8 cellular contexts compared by ENCODE assay signal in genomic region chr19:49818691-49819331, GRCh38. TPM values are rescaled to one million over a fixed set of nuclear protein-coding genes. Genes with fewer than 3 reads are reported as not detected.
A peak's percentile ranks its signal among the peaks of the same experiment; 100 is the strongest.
DNase-seq lines count a peak whose midpoint lies in the region; ATAC-seq and TF ChIP-seq lines count a peak whose summit lies in the region.

No MANE protein-coding gene starts in this region.

- H3K36me3 Mint-ChIP-seq in MCF 10A (ENCODE audit: insufficient read depth, unreplicated experiment): peaks cover 33% of the 10 kb centered on the region

- no peaks in the 10 kb centered on the region for H3K27me3 Mint-ChIP-seq in MCF 10A (ENCODE audit: insufficient read depth, unreplicated experiment)

- peak overlapping the region; percentile 92 for H3K4me3 ChIP-seq in AG04449 (ENCODE audit: low read depth, low read length)
- peak overlapping the region; percentile 77 for H3K4me3 ChIP-seq in HUES6 (ENCODE audit: low read depth, low read length)
- H3K4me3 ChIP-seq in mucosa of descending colon: peak overlapping the region; percentile 35

- no peaks in the 10 kb centered on the region for H3K27me3 ChIP-seq in HUES6 (ENCODE audit: control insufficient read depth, insufficient read depth, low read length)

- no peaks in the 10 kb centered on the region for H3K9me3 Mint-ChIP-seq in MCF 10A (ENCODE audit: unreplicated experiment)

- peak; percentile 3 for ATAC-seq in mucosa of descending colon
- no peak for ATAC-seq in HG03521 (IDR thresholded peaks at IDR 0.05; ENCODE audit: unreplicated experiment)

- peaks cover 16% of the 10 kb centered on the region for H3K4me1 Mint-ChIP-seq in MCF 10A (ENCODE audit: insufficient read depth, unreplicated experiment)

- TF ChIP-seq CTCF in AG04449 (IDR thresholded peaks at IDR 0.05; ENCODE audit: insufficient read depth, low read length, missing control alignments) (no peak), MCF 10A (IDR thresholded peaks at IDR 0.05; ENCODE audit: unreplicated experiment) (no peak), mucosa of descending colon (IDR thresholded peaks at IDR 0.05) (no peak)

- no TSS peak for BruUV-seq in MCF 10A (replicated peaks; lab: Mats Ljungman, UMichigan)

- peak overlapping the region; percentile 80 for H3K27ac ChIP-seq in HUES6 (ENCODE audit: low read depth, low read length)

- H3K4me3 Mint-ChIP-seq in MCF 10A (ENCODE audit: unreplicated experiment): peak overlapping the region; percentile 97

- DNase-seq in AG04449 (ENCODE audit: low read depth, low spot score) (no peak), MCF 10A (ENCODE audit: unreplicated experiment) (no peak), mucosa of descending colon (peak in 1 of 3 donors; percentile 69), inferior parietal cortex (ENCODE audit: extremely low spot score) (no peak), superior temporal gyrus (ENCODE audit: extremely low spot score) (no peak), GOT3 (lab: John Stamatoyannopoulos, UW) (no peak)

- peaks cover 7% of the 10 kb centered on the region; the same call in 1 of the 2 replicates for H3K4me1 ChIP-seq in HUES6 (ENCODE audit: control insufficient read depth, insufficient read depth, low read length)
- H3K4me1 ChIP-seq in mucosa of descending colon (ENCODE audit: low read depth): peaks cover 13% of the 10 kb centered on the region

- H3K9ac ChIP-seq in HUES6 (ENCODE audit: low read length): peak overlapping the region; percentile 78

- CTCF ChIA-PET in AG04449 (lab: Yijun Ruan, JAX): interaction anchor here (1.0 to 1.4 kb wide), 3 partner anchors 9 to 102 kb away, joined by 4 to 7 read pairs (median 5); partner anchors contain the start of gene PTOV1
- CTCF ChIA-PET in MCF 10A (lab: Yijun Ruan, JAX): interaction anchor here (0.5 to 1.5 kb wide), 8 partner anchors 11 to 314 kb away, joined by 3 to 6 read pairs (median 3); no protein-coding TSS in a partner anchor

- intact Hi-C loops in MCF 10A (cut with micrococcal nuclease): loop anchor here (5.0 kb wide), 1 partner anchor 48 kb away; the partner anchor contains the start of gene PNKP
- intact Hi-C loops in mucosa of descending colon (cut with DNase I, micrococcal nuclease): no loop called here

- peak overlapping the region; percentile 100 for H3K27ac Mint-ChIP-seq in MCF 10A (ENCODE audit: low read depth, unreplicated experiment)

- POLR2A ChIA-PET in AG04449 (lab: Yijun Ruan, JAX) (no interaction called here), MCF 10A (lab: Yijun Ruan, JAX) (interaction anchor here (0.6 to 3.6 kb wide), 13 partner anchors 8 to 58 kb away, joined by 3 to 36 read pairs (median 6); partner anchors contain the start of genes AKT1S1, AP2A1, PNKP and PTOV1)

- H3K36me3 ChIP-seq in HUES6 (ENCODE audit: control insufficient read depth, insufficient read depth, low read length) (peaks cover 19% of the 10 kb centered on the region), mucosa of descending colon (ENCODE audit: low read depth) (no peaks in the 10 kb centered on the region)

- H3K9me3 ChIP-seq in HUES6 (ENCODE audit: control insufficient read depth, insufficient read depth, low read depth, low read length) (no peaks in the 10 kb centered on the region), mucosa of descending colon (no peaks in the 10 kb centered on the region)

RNA-seq across cellular contexts. Expression of gene MED25, which starts 0.7 kb away (rescaled TPM):
- total RNA-seq in MCF 10A (2022): 39.9 and 43.2 TPM in 2 replicates
- 10 to 100 TPM; 54.7 to 57.4 (median 55.2) TPM for total RNA-seq in mucosa of descending colon

RNA-seq across cellular contexts. Expression of gene FUZ, which starts 5.7 kb away (rescaled TPM):
- 10.9 and 19.0 TPM in 2 replicates for total RNA-seq in MCF 10A (2022)
- total RNA-seq in mucosa of descending colon: 10 to 100 TPM in 2 of 3 donors, 1 to 10 TPM in 1; 6.6 to 21.0 (median 11.9) TPM

RNA-seq across cellular contexts. Expression of gene PTOV1, which starts 32.1 kb away (rescaled TPM):
- 68.5 and 78.8 TPM in 2 replicates for total RNA-seq in MCF 10A (2022)
- total RNA-seq in mucosa of descending colon: 100 to 1,000 TPM in 2 of 3 donors, 10 to 100 TPM in 1; 92.8 to 171 (median 107) TPM

RNA-seq across cellular contexts. Expression of gene PNKP, which starts 48.6 kb away (rescaled TPM):
- total RNA-seq in MCF 10A (2022) (70.7 and 90.3 TPM in 2 replicates), mucosa of descending colon (100 to 1,000 TPM in 2 of 3 donors, 10 to 100 TPM in 1; 84.3 to 114 (median 111) TPM)

RNA-seq across cellular contexts. Expression of gene AP2A1, which starts 52.0 kb away (rescaled TPM):
- total RNA-seq in MCF 10A (2022) (70.5 and 80.0 TPM in 2 replicates), mucosa of descending colon (10 to 100 TPM; 73.6 to 84.8 (median 82.5) TPM)

Comparison
In these comparisons a context has a peak if more than half of its experiments do, and no peak if none do; other contexts are left out.
1. H3K4me3 ChIP-seq: peak in every context shown above with its lines; median percentile 92 in AG04449; 77 in HUES6; 35 in mucosa of descending colon.